ENCODE assay signal across 1 cellular context in the genomic region with DNA sequence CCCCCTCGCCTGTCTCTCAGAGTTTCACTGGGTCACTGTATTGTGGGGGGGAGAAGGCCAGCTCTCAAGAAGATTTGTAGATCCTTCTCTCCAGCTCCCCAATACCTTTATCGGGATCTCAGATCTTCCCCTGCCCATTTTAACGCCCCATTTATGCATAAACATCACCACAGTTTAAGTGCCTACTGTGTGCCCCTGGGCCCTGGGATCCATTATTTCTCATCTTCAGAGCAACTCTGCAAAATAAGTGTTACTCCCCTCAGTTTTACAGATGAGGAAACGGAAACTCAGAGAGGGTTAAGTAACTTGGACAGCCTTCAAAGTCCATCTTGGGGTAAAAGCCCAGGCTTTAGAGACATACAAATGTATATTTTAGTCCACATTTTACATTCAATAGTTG.
TF ChIP-seq lines count a peak whose summit lies in the region.

No MANE protein-coding gene starts in this region.

TF ChIP-seq in K562, 482 proteins besides CTCF, POLR2A, EP300 and RAD21:
- TF ChIP-seq, protein P1, sequence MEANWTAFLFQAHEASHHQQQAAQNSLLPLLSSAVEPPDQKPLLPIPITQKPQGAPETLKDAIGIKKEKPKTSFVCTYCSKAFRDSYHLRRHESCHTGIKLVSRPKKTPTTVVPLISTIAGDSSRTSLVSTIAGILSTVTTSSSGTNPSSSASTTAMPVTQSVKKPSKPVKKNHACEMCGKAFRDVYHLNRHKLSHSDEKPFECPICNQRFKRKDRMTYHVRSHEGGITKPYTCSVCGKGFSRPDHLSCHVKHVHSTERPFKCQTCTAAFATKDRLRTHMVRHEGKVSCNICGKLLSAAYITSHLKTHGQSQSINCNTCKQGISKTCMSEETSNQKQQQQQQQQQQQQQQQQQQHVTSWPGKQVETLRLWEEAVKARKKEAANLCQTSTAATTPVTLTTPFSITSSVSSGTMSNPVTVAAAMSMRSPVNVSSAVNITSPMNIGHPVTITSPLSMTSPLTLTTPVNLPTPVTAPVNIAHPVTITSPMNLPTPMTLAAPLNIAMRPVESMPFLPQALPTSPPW (CRISPR knock-in tag; IDR thresholded peaks at IDR 0.05), result peak; percentile 1; the same call in 1 of the 2 replicates
- TF ChIP-seq ZKSCAN1 (IDR thresholded peaks at IDR 0.05; ENCODE audit: low read depth, low read length) (peak; percentile 59; the same call in 1 of the 2 replicates), ZNF551 (CRISPR knock-in tag; IDR thresholded peaks at IDR 0.05) (no peak)
